In the genomic region with DNA sequence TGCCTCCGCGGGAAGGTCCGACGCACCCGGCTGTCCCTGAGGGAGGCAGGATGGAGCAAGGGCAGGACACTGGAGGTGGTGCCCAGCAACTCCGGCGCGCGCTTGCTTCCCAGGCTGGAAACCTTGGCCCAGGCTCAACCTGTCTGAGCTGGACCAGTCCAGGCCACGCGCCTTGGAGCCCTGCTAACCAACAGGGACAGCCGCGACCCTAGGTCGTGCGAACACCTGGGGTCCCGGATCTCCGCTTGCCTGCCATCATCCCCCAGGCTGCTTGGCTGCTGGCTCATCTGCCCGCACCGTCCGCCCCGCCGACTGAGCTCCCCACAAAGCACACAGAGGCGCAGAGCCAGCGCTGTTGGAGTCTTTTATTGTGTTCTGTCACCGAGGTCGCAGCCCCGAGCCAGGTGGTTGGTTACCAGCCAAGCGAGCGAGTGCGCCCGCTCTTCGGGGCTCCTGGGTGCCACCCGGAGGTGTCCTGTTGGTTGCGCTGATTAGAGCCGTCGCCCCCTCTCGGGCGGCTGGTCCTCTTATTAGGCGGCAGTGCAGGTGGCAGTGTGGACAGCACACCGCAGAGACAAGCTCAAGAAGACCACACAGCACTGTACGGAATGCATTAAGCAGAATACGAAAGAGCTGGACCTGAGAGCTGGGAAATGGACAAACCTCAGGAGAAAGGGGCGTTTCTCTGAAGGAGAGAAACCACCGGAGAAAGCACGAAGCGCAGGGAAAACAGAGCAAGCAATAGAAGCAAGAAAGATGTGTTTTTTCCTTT, we compare ENCODE assay signal across 1 cellular context.
TF ChIP-seq lines count a peak whose summit lies in the region.

No MANE protein-coding gene starts in this region.

TF ChIP-seq in K562, 482 proteins besides CTCF, POLR2A, EP300 and RAD21:
- TF ChIP-seq FOXP1 (CRISPR knock-in tag; IDR thresholded peaks at IDR 0.05) (no peak), ETV1 (tag; conservative IDR thresholded peaks at IDR 0.05; ENCODE audit: low read depth) (no peak), PREB (CRISPR knock-in tag; IDR thresholded peaks at IDR 0.05) (no peak), RBM15 (IDR thresholded peaks at IDR 0.05; ENCODE audit: insufficient read depth, low read length) (no peak), SNIP1 (IDR thresholded peaks at IDR 0.05; ENCODE audit: low read depth) (no peak), JUND (IDR thresholded peaks at IDR 0.05; ENCODE audit: borderline replicate concordance, low read depth, low read length) (no peak), JUND (tag; IDR thresholded peaks at IDR 0.05; ENCODE audit: borderline replicate concordance, low read depth, low read length) (no peak), ADNP (tag; IDR thresholded peaks at IDR 0.05) (no peak), ZNF644 (tag; IDR thresholded peaks at IDR 0.05; ENCODE audit: low read depth) (no peak), ZNF217 (CRISPR knock-in tag; IDR thresholded peaks at IDR 0.05) (no peak), ZNF134 (CRISPR knock-in tag; conservative IDR thresholded peaks at IDR 0.05) (no peak), HNRNPH1 (optimal IDR thresholded peaks at IDR 0.05; ENCODE audit: low read depth, low read length) (no peak), ZNF24 (IDR thresholded peaks at IDR 0.05) (no peak), MXI1 (IDR thresholded peaks at IDR 0.05; ENCODE audit: low read depth, low read length) (no peak)
- TF ChIP-seq, protein P1, sequence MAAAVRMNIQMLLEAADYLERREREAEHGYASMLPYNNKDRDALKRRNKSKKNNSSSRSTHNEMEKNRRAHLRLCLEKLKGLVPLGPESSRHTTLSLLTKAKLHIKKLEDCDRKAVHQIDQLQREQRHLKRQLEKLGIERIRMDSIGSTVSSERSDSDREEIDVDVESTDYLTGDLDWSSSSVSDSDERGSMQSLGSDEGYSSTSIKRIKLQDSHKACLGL (CRISPR knock-in tag; IDR thresholded peaks at IDR 0.05; ENCODE audit: borderline replicate concordance, poor library complexity, severe bottlenecking): no peak
TF ChIP-seq in K562: peak in this region for 0.
